ENCODE assay signal across 8 cellular contexts in the genomic region with DNA sequence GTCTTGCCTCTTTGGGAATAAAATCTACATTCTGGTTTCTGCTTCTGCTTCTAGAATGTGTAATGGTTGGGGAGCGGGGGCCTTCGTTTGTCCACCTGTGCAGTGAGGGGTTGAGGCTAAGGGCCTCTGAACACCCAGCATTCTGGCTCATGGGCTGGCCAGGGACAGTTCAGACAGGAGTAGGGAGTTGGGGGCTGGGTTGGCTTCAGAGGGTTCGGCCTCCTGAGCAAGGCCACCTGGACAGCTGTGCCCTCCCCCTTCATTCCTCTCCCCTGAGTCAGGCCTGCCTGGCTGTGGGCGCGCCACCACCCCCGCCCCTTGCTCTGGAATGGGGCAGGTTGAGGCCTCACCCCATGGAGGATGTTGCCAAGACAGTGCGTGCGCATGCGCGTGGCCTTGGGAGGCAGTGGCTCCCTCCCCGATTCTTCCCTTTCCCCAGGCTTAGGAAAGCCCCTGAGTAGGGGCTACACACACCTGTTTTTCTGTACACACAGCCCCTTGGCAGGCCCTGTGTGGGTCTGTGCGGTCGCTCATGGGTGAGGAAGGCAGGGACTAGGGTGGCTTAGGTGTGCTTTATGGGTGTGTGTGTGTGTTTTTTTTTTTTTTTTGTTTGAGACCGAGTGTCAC. TPM values are rescaled to one million over a fixed set of nuclear protein-coding genes. Genes with fewer than 3 reads are reported as not detected.
DNase-seq lines count a peak whose midpoint lies in the region; TF ChIP-seq lines count a peak whose summit lies in the region.

No MANE protein-coding gene starts in this region.

- peak overlapping the region; percentile 90 for H3K27ac ChIP-seq in C4-2B

- TF ChIP-seq CTCF in C4-2B (conservative IDR thresholded peaks at IDR 0.05) = no peak
- TF ChIP-seq CTCF in GM10248 (IDR thresholded peaks at IDR 0.05; ENCODE audit: control extremely low read depth, extremely low read depth, low read depth, missing control alignments) = no peak

- CTCF ChIA-PET in GM10248 (lab: Yijun Ruan, JAX) = interaction anchor here (1.2 kb wide), 1 partner anchor 14 kb away, joined by 3 read pairs; no protein-coding TSS in a partner anchor

- POLR2A ChIA-PET in GM10248 (lab: Yijun Ruan, JAX) = no interaction called here

- peak; percentile 82 for DNase-seq in HuH-7.5 (ENCODE audit: low spot score)
- peak; percentile 81 for DNase-seq in ecto neural progenitor cell (ENCODE audit: low spot score)
- DNase-seq in mucosa of gallbladder (ENCODE audit: low spot score) = peak; percentile 94
- DNase-seq in D341Med (ENCODE audit: low spot score) = no peak
- no peak for DNase-seq in NOMO-1 (lab: John Stamatoyannopoulos, UW; ENCODE audit: unreplicated experiment in 2 of 2)
- DNase-seq in GM10248 (ENCODE audit: extremely low spot score) = no peak
- no peak for DNase-seq in NCI-H524 (lab: John Stamatoyannopoulos, UW)

RNA-seq across cellular contexts. Expression of a gene that starts 57.0 kb away (rescaled TPM):
- 28.5 TPM for total RNA-seq in mucosa of gallbladder

RNA-seq across cellular contexts. Expression of a gene that starts 57.3 kb away (rescaled TPM):
- total RNA-seq in mucosa of gallbladder = 26.9 TPM

RNA-seq across cellular contexts. Expression of a gene that starts 57.5 kb away (rescaled TPM):
- total RNA-seq in mucosa of gallbladder = 17.4 TPM

Comparison
In these comparisons a context has a peak if more than half of its experiments do, and no peak if none do; other contexts are left out.
1. DNase-seq: peak in HuH-7.5 (single experiment), ecto neural progenitor cell (single experiment) and mucosa of gallbladder (single experiment); none in D341Med (single experiment), NOMO-1 (0 of 2), GM10248 (single experiment) and NCI-H524 (0 of 2).